20 cellular contexts compared by ENCODE assay signal in the genomic region with DNA sequence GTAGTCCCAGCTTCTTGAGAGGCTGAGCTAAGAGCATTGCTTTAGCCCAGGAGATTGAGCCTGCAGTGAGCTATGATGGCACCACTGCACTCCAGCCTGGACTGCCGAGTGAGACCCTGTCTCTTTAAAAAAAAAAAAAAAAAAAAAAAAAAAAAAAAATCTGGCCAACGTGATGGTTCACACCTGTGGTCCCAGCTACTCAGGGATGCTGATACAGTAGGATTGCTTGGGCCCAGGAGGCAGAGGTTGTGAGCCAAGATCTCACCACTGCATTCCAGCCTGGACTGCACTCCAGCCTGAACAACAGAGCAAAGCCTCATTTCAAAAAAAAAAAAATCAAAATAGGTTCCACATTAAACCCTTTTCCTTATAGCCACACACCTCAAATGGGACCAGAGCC. TPM values are rescaled to one million over a fixed set of nuclear protein-coding genes. Genes with fewer than 3 reads are reported as not detected.
DNase-seq lines count a peak whose midpoint lies in the region; ATAC-seq lines count a peak whose summit lies in the region.
"Had no signal": no experiment of that assay in that cellular context is flagged by ENCODE, and none has a peak within 500 bp of the region (broad histone marks: within the 10 kb centered on the region; RNA-seq: fewer than 3 reads in every experiment).

No MANE protein-coding gene starts in this region.

- no peak for ATAC-seq in CD4-positive, CD25-positive, alpha-beta regulatory T cell (ENCODE audit: low read depth in 2 of 2)
- ATAC-seq in effector memory CD8-positive, alpha-beta T cell (replicated peaks), result no peak
- no peak for ATAC-seq in naive B cell (ENCODE audit: low read depth in 2 of 2)
- no peak for ATAC-seq in HG03521 (IDR thresholded peaks at IDR 0.05; ENCODE audit: unreplicated experiment)
- ATAC-seq: HCT116, Right ventricle myocardium inferior had no signal

- peaks cover 49 to 73% (median 56%) of the 10 kb centered on the region in 4 donors for H3K4me1 Mint-ChIP-seq in CD4-positive, CD25-positive, alpha-beta regulatory T cell
- H3K4me1 Mint-ChIP-seq in CD8-positive, alpha-beta memory T cell, result peaks cover 63 to 89% (median 77%) of the 10 kb centered on the region in 3 donors
- peaks cover 34 to 75% of the 10 kb centered on the region in 2 donors for H3K4me1 Mint-ChIP-seq in effector memory CD8-positive, alpha-beta T cell (ENCODE audit: low read depth in 2 of 2)
- H3K4me1 Mint-ChIP-seq in naive B cell, result peaks cover 53 to 78% (median 71%) of the 10 kb centered on the region in 3 donors

- no peaks in the 10 kb centered on the region for H3K9me3 Mint-ChIP-seq in CD4-positive, CD25-positive, alpha-beta regulatory T cell
- H3K9me3 Mint-ChIP-seq in CD8-positive, alpha-beta memory T cell, result peaks cover 0 to 1% (median 0%) of the 10 kb centered on the region in 5 donors
- no peaks in the 10 kb centered on the region for H3K9me3 Mint-ChIP-seq in effector memory CD8-positive, alpha-beta T cell
- no peaks in the 10 kb centered on the region for H3K9me3 Mint-ChIP-seq in naive B cell

- POLR2A ChIA-PET in CD8-positive, alpha-beta memory T cell (lab: Charles Lee), result interaction anchor here (0.7 kb wide), 1 partner anchor 175 kb away, joined by 3 read pairs; no protein-coding TSS in a partner anchor

- peak overlapping the region in 1 of 4 donors; percentile 12 for H3K4me3 Mint-ChIP-seq in CD4-positive, CD25-positive, alpha-beta regulatory T cell
- peak overlapping the region in 3 of 7 donors; percentile 10 to 54 (median 38) for H3K4me3 Mint-ChIP-seq in CD8-positive, alpha-beta memory T cell
- H3K4me3 Mint-ChIP-seq in effector memory CD8-positive, alpha-beta T cell, result no peak overlapping the region
- peak overlapping the region in 1 of 8 donors; percentile 28 for H3K4me3 Mint-ChIP-seq in naive B cell

- DNase-seq in CD4-positive, CD25-positive, alpha-beta regulatory T cell, result no peak
- DNase-seq in CD8-positive, alpha-beta memory T cell, result no peak
- no peak for DNase-seq in effector memory CD8-positive, alpha-beta T cell
- DNase-seq in naive B cell, result no peak
- no peak for DNase-seq in NOMO-1 (lab: John Stamatoyannopoulos, UW; ENCODE audit: unreplicated experiment in 2 of 2)
- DNase-seq in cerebellar nuclear complex (lab: John Stamatoyannopoulos, UW), result no peak
- DNase-seq: C1 segment of cervical spinal cord, Calu3, DND-41, IMR-90, KG1, NCI-H1092, NCI-H1436, NCI-H2029, NCI-H446 treated with DMSO at 0.1 percent for 48 hours, NCI-H526 had no signal

- H3K36me3 Mint-ChIP-seq in CD4-positive, CD25-positive, alpha-beta regulatory T cell, result peaks cover 7% of the 10 kb centered on the region
- peaks cover 0 to 13% (median 7%) of the 10 kb centered on the region in 3 donors for H3K36me3 Mint-ChIP-seq in CD8-positive, alpha-beta memory T cell
- peaks cover 35% of the 10 kb centered on the region for H3K36me3 Mint-ChIP-seq in effector memory CD8-positive, alpha-beta T cell (ENCODE audit: insufficient read depth)
- no peaks in the 10 kb centered on the region for H3K36me3 Mint-ChIP-seq in naive B cell

- H3K27ac ChIP-seq in CD4-positive, CD25-positive, alpha-beta regulatory T cell (ENCODE audit: insufficient read depth, low read length, poor library complexity, severe bottlenecking), result no peak overlapping the region
- H3K27ac ChIP-seq in CD8-positive, alpha-beta memory T cell (ENCODE audit: low read depth, low read length), result no peak overlapping the region
- H3K27ac ChIP-seq: SJSA1 had no signal

- H3K9me3 ChIP-seq in CD4-positive, CD25-positive, alpha-beta regulatory T cell (ENCODE audit: control insufficient read depth in 2 of 2, low read length in 2 of 2), result no peaks in the 10 kb centered on the region
- no peaks in the 10 kb centered on the region for H3K9me3 ChIP-seq in CD8-positive, alpha-beta memory T cell (ENCODE audit: low read length)
- H3K9me3 ChIP-seq: SJSA1 had no signal

- H3K27me3 ChIP-seq in CD4-positive, CD25-positive, alpha-beta regulatory T cell (ENCODE audit: control insufficient read depth, insufficient read depth, low read length), result no peaks in the 10 kb centered on the region
- no peaks in the 10 kb centered on the region for H3K27me3 ChIP-seq in CD8-positive, alpha-beta memory T cell (ENCODE audit: insufficient read depth, low read length, poor library complexity, severe bottlenecking)
- H3K27me3 ChIP-seq: SJSA1 had no signal

- H3K4me3 ChIP-seq in CD4-positive, CD25-positive, alpha-beta regulatory T cell (ENCODE audit: low read depth, low read length), result no peak overlapping the region
- no peak overlapping the region for H3K4me3 ChIP-seq in CD8-positive, alpha-beta memory T cell (ENCODE audit: low read length)
- H3K4me3 ChIP-seq: SJSA1 had no signal

- no peaks in the 10 kb centered on the region for H3K36me3 ChIP-seq in CD4-positive, CD25-positive, alpha-beta regulatory T cell (ENCODE audit: control insufficient read depth, insufficient read depth, low read length)
- no peaks in the 10 kb centered on the region for H3K36me3 ChIP-seq in CD8-positive, alpha-beta memory T cell (ENCODE audit: insufficient read depth, low read length)
- H3K36me3 ChIP-seq: SJSA1 had no signal

- no peaks in the 10 kb centered on the region for H3K4me1 ChIP-seq in CD4-positive, CD25-positive, alpha-beta regulatory T cell (ENCODE audit: control insufficient read depth, insufficient read depth, low read length, poor library complexity, severe bottlenecking)
- H3K4me1 ChIP-seq in CD8-positive, alpha-beta memory T cell (ENCODE audit: insufficient read depth, low read length), result peaks cover 26% of the 10 kb centered on the region
- H3K4me1 ChIP-seq: SJSA1 had no signal

- H3K27me3 Mint-ChIP-seq in CD4-positive, CD25-positive, alpha-beta regulatory T cell, result no peaks in the 10 kb centered on the region
- H3K27me3 Mint-ChIP-seq in CD8-positive, alpha-beta memory T cell, result no peaks in the 10 kb centered on the region
- H3K27me3 Mint-ChIP-seq in effector memory CD8-positive, alpha-beta T cell, result no peaks in the 10 kb centered on the region
- H3K27me3 Mint-ChIP-seq in naive B cell, result no peaks in the 10 kb centered on the region

- peak overlapping the region in 2 of 3 donors; percentile 67 to 80 for H3K27ac Mint-ChIP-seq in CD4-positive, CD25-positive, alpha-beta regulatory T cell
- H3K27ac Mint-ChIP-seq in CD8-positive, alpha-beta memory T cell, result peak overlapping the region in 6 of 8 donors; percentile 54 to 86 (median 76)
- H3K27ac Mint-ChIP-seq in effector memory CD8-positive, alpha-beta T cell, result peak overlapping the region; percentile 19 to 68
- peak overlapping the region in 4 of 6 donors; percentile 24 to 86 (median 42) for H3K27ac Mint-ChIP-seq in naive B cell

- CTCF ChIA-PET in CD8-positive, alpha-beta memory T cell (lab: Charles Lee), result no interaction called here

RNA-seq across cellular contexts. Expression of a gene that starts 22.7 kb away (rescaled TPM):
- total RNA-seq in CD4-positive, CD25-positive, alpha-beta regulatory T cell, result 82.5 TPM
- 10 to 100 TPM; 62.2 to 74.3 (median 66.6) TPM for polyA plus RNA-seq in CD4-positive, CD25-positive, alpha-beta regulatory T cell
- 10 to 100 TPM; 38.5 to 38.6 TPM for total RNA-seq in CD8-positive, alpha-beta memory T cell
- polyA plus RNA-seq in CD8-positive, alpha-beta memory T cell, result 80.4 TPM
- 100 to 1,000 TPM in 5 of 6 donors, 10 to 100 TPM in 1; 99.3 to 132 (median 105) TPM for polyA plus RNA-seq in naive B cell (ENCODE audit: low read depth in 6 of 6)
